Comparison of ENCODE assay signal across 8 cellular contexts in genomic region chr5:132425975-132426524, GRCh38. TPM values are rescaled to one million over a fixed set of nuclear protein-coding genes. Genes with fewer than 3 reads are reported as not detected.
DNase-seq lines count a peak whose midpoint lies in the region; ATAC-seq and TF ChIP-seq lines count a peak whose summit lies in the region.

No MANE protein-coding gene starts in this region.

- in situ Hi-C loops in mammary epithelial cell (cut with MboI; ENCODE audit: low sequenced_read_pairs in 2 of 2) = no loop called here

- H4K20me1 ChIP-seq in mammary epithelial cell (ENCODE audit: insufficient read depth, low read length) = no peaks in the 10 kb centered on the region

- H3K27me3 ChIP-seq in mammary epithelial cell (ENCODE audit: insufficient read depth, low read length) (no peaks in the 10 kb centered on the region), rectal smooth muscle tissue (ENCODE audit: control insufficient read depth, insufficient read depth, low read length) (no peaks in the 10 kb centered on the region)

- no peak for ATAC-seq in HG03378 (IDR thresholded peaks at IDR 0.05; ENCODE audit: unreplicated experiment)

- H3K4me3 ChIP-seq in GM08714 (ENCODE audit: low read length) (peak overlapping the region; percentile 71; the same call in 1 of the 2 replicates), mammary epithelial cell (replicated peaks in 1 of 3; ENCODE audit: insufficient read depth in 1 of 3, low read depth in 2 of 3, low read length in 3 of 3) (no peak overlapping the region), rectal smooth muscle tissue (ENCODE audit: low read length) (no peak overlapping the region)
- peak overlapping the region; percentile 37 for H3K4me3 ChIP-seq in Jurkat, Clone E6-1 (ENCODE audit: low read length)

- CTCF ChIA-PET in mammary epithelial cell (lab: Charles Lee; ENCODE audit: low non-redundant PET) = no interaction called here

- intact Hi-C loops in mammary epithelial cell (cut with micrococcal nuclease) = loop anchor here (1.0 kb wide), 3 partner anchors 22 to 64 kb away; partner anchors contain the start of gene IRF1

- H3K27ac ChIP-seq in mammary epithelial cell (ENCODE audit: insufficient read depth, low read depth, low read length) (peak overlapping the region; percentile 92), rectal smooth muscle tissue (ENCODE audit: low read depth, low read length) (peak overlapping the region; percentile 79)

- no peaks in the 10 kb centered on the region for H3K36me3 ChIP-seq in mammary epithelial cell (ENCODE audit: insufficient read depth, low read length)
- H3K36me3 ChIP-seq in rectal smooth muscle tissue (ENCODE audit: control insufficient read depth, insufficient read depth, low read length) = peaks cover 5% of the 10 kb centered on the region

- no peak for TF ChIP-seq CTCF in mammary epithelial cell (conservative IDR thresholded peaks at IDR 0.05 in 1 of 2, IDR thresholded peaks at IDR 0.05 in 1 of 2; ENCODE audit: extremely low read depth in 1 of 2, insufficient read depth in 1 of 2, low read depth in 1 of 2, low read length in 2 of 2)

- DNase-seq in Jurkat, Clone E6-1 (ENCODE audit: low read depth, low spot score) = no peak
- DNase-seq in mammary epithelial cell (no peak), NCI-H146 (lab: John Stamatoyannopoulos, UW) (no peak), NCI-H1048 (lab: John Stamatoyannopoulos, UW) (no peak), NCI-H2029 (lab: John Stamatoyannopoulos, UW) (no peak)

- H3K4me2 ChIP-seq in mammary epithelial cell (ENCODE audit: insufficient read depth, low read depth, low read length) = peak overlapping the region; percentile 18

- dilution Hi-C loops in mammary epithelial cell (cut with HindIII; ENCODE audit: low sequenced_read_pairs) = no loop called here

- no peaks in the 10 kb centered on the region for H3K9me3 ChIP-seq in mammary epithelial cell (replicated peaks; ENCODE audit: insufficient read depth, low read length)

- peaks cover 69% of the 10 kb centered on the region for H3K4me1 ChIP-seq in mammary epithelial cell (ENCODE audit: insufficient read depth, low read length)
- peaks cover 64% of the 10 kb centered on the region for H3K4me1 ChIP-seq in rectal smooth muscle tissue (ENCODE audit: control insufficient read depth, insufficient read depth, low read length)

- H2AFZ ChIP-seq in mammary epithelial cell (ENCODE audit: low read depth, low read length) = no peak overlapping the region

- peak overlapping the region; percentile 41 for H3K9ac ChIP-seq in mammary epithelial cell (ENCODE audit: insufficient read depth, low read length)
- no peak overlapping the region for H3K9ac ChIP-seq in rectal smooth muscle tissue (ENCODE audit: low read length)

- H3K79me2 ChIP-seq in mammary epithelial cell (ENCODE audit: insufficient read depth, low read length) = no peaks in the 10 kb centered on the region

- WGBS in mammary epithelial cell (ENCODE audit: low coverage, missing lambda C conversion rate) = 87% methylated on average over 7 of the region's 7 CpGs

- BruUV-seq in mammary epithelial cell (replicated peaks; lab: Mats Ljungman, UMichigan) = TSS peak; percentile 82

RNA-seq across cellular contexts. Expression of gene SLC22A5, which starts 56.5 kb away (rescaled TPM):
- 5.4 TPM for polyA plus RNA-seq in Jurkat, Clone E6-1 (2012; ENCODE audit: insufficient read depth, insufficient read length)
- 10 to 100 TPM; 11.5 to 13.8 TPM for total RNA-seq in mammary epithelial cell
- polyA plus RNA-seq in mammary epithelial cell = 15.5 TPM
- 69.6 TPM for polyA minus RNA-seq in mammary epithelial cell

Comparison
In these comparisons a context has a peak if more than half of its experiments do, and no peak if none do; other contexts are left out.
1. H3K4me3 ChIP-seq: peak in GM08714 (single experiment) and Jurkat, Clone E6-1 (single experiment); none in mammary epithelial cell (0 of 3) and rectal smooth muscle tissue (single experiment).